ENCODE assay signal across 16 cellular contexts in genomic region chr2:147172493-147173185, GRCh38.
"Had no signal": no experiment of that assay in that cellular context is flagged by ENCODE, and none has a peak within 500 bp of the region (broad histone marks: within the 10 kb centered on the region; RNA-seq: fewer than 3 reads in every experiment).

No MANE protein-coding gene starts in this region.

- H3K27me3 ChIP-seq: breast epithelium, esophagus muscularis mucosa, heart right ventricle, spleen had no signal

- ATAC-seq: heart right ventricle, left ventricle myocardium superior, T-cell had no signal

- DNase-seq: activated CD4-positive, alpha-beta memory T cell treated with anti-CD3 and anti-CD28 coated beads for 36 hours; activated gamma-delta T cell treated with Interleukin-2 at 50 U/mL for 16 hours; activated naive CD8-positive, alpha-beta T cell treated with anti-CD3 and anti-CD28 coated beads for 36 hours; activated T-cell treated with anti-CD3 and anti-CD28 coated beads, Interleukin-2, amount 50 U/mL, for 72 hours; aorta; heart right ventricle; left ventricle myocardium superior; spleen; stimulated activated CD4-positive, alpha-beta T cell treated with anti-CD3 and anti-CD28 coated beads, Interleukin-1b, Interleukin-23, amount 100 ng/mL, for 48 hours; T-cell had no signal

- H2AFZ ChIP-seq: parathyroid adenoma had no signal

- H3K4me3 ChIP-seq: breast epithelium, dorsolateral prefrontal cortex, esophagus muscularis mucosa, heart right ventricle, spleen, thoracic aorta had no signal

- H3K9me3 ChIP-seq: breast epithelium, esophagus muscularis mucosa, spleen, thoracic aorta had no signal

- H3K9ac ChIP-seq: parathyroid adenoma had no signal

- H3K4me1 ChIP-seq: breast epithelium, esophagus muscularis mucosa, heart right ventricle, parathyroid adenoma, spleen had no signal

- H3K27ac ChIP-seq: esophagus muscularis mucosa, heart right ventricle, parathyroid adenoma, spleen, thoracic aorta, VCaP had no signal

- H3K79me2 ChIP-seq: parathyroid adenoma had no signal

- H3K36me3 ChIP-seq: breast epithelium, esophagus muscularis mucosa, heart right ventricle, spleen, thoracic aorta had no signal
